In the genomic region with DNA sequence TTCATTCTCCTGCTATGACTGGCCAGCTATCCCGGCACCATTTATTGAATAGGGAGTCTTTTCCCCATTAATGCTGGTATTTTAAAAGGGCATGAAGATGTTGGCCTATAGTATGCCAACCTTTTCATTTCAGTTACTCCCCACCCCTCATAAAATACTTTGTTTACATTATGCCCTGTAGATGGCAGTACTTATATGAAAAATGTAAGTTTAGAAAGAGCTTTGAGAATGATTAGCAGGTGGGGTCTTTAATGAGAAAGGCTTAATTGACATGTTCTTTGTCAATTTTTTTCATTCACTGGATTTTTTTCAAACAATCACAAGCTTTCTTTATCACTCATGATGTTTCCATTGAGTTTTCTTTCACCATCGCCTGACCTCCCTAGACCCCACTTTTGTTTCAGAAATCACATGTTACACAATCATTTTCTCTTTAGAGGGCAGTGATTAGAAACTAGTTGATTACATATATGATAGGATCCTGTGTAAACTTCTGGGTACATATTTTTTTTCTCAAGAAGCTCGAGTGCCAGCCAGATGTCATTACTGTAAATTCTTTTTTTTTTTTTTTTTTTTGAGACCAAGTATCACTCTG, we compare ENCODE assay signal across 8 cellular contexts.
DNase-seq lines count a peak whose midpoint lies in the region; ATAC-seq and TF ChIP-seq lines count a peak whose summit lies in the region.

No MANE protein-coding gene starts in this region.

- H4K20me1 ChIP-seq in mammary epithelial cell (ENCODE audit: insufficient read depth, low read length), result no peaks in the 10 kb centered on the region

- ATAC-seq in activated CD8-positive, alpha-beta memory T cell treated with anti-CD3 and anti-CD28 coated beads, Interleukin-2, amount 10 ng/mL, durations not matched to agents 7 days and 5 days, result peak; percentile 57
- ATAC-seq in GM21717 (IDR thresholded peaks at IDR 0.05; ENCODE audit: unreplicated experiment) (no peak), HG03565 (IDR thresholded peaks at IDR 0.05; ENCODE audit: unreplicated experiment) (no peak)

- H3K27ac ChIP-seq in mammary epithelial cell (ENCODE audit: insufficient read depth, low read depth, low read length), result no peak overlapping the region

- no peak for DNase-seq in activated CD8-positive, alpha-beta memory T cell treated with anti-CD3 and anti-CD28 coated beads, Interleukin-2, amount 10 ng/mL, durations not matched to agents 7 days and 5 days
- DNase-seq in activated CD8-positive, alpha-beta memory T cell treated with anti-CD3 and anti-CD28 coated beads, Interleukin-2, amount 50 U/mL, for 48 hours, result no peak
- peak; percentile 34 for DNase-seq in NCI-H1694 (lab: John Stamatoyannopoulos, UW)
- DNase-seq in mammary epithelial cell, result no peak
- no peak for DNase-seq in retinal pigment epithelial cell (ENCODE audit: low read depth)
- DNase-seq in MV-4-11 (lab: John Stamatoyannopoulos, UW), result no peak

- H3K27me3 Mint-ChIP-seq in activated CD8-positive, alpha-beta memory T cell treated with anti-CD3 and anti-CD28 coated beads, Interleukin-2, amount 10 ng/mL, durations not matched to agents 7 days and 5 days, result no peaks in the 10 kb centered on the region

- WGBS in mammary epithelial cell (ENCODE audit: low coverage, missing lambda C conversion rate), result 89% methylated on average over 3 of the region's 3 CpGs

- in situ Hi-C loops in mammary epithelial cell (cut with MboI; ENCODE audit: low sequenced_read_pairs in 2 of 2), result no loop called here

- H3K4me1 Mint-ChIP-seq in activated CD8-positive, alpha-beta memory T cell treated with anti-CD3 and anti-CD28 coated beads, Interleukin-2, amount 10 ng/mL, durations not matched to agents 7 days and 5 days, result peaks cover 20% of the 10 kb centered on the region

- peak overlapping the region; percentile 39 for H3K27ac Mint-ChIP-seq in activated CD8-positive, alpha-beta memory T cell treated with anti-CD3 and anti-CD28 coated beads, Interleukin-2, amount 10 ng/mL, durations not matched to agents 7 days and 5 days

- H3K9me3 ChIP-seq in mammary epithelial cell (replicated peaks; ENCODE audit: insufficient read depth, low read length), result no peaks in the 10 kb centered on the region

- H3K36me3 Mint-ChIP-seq in activated CD8-positive, alpha-beta memory T cell treated with anti-CD3 and anti-CD28 coated beads, Interleukin-2, amount 10 ng/mL, durations not matched to agents 7 days and 5 days, result peaks cover 4% of the 10 kb centered on the region

- CTCF ChIA-PET in activated CD8-positive, alpha-beta memory T cell treated with anti-CD3 and anti-CD28 coated beads, Interleukin-2, amount 10 ng/mL, durations not matched to agents 7 days and 5 days (lab: Charles Lee), result interaction anchor here (0.6 to 6.0 kb wide), 31 partner anchors 9 to 507 kb away, joined by 3 to 80 read pairs (median 3); a partner anchor contains a TSS
- CTCF ChIA-PET in mammary epithelial cell (lab: Charles Lee; ENCODE audit: low non-redundant PET), result interaction anchor here (0.6 to 0.8 kb wide), 3 partner anchors 74 to 681 kb away, joined by 3 to 14 read pairs (median 10); no protein-coding TSS in a partner anchor

- TF ChIP-seq CTCF in mammary epithelial cell (conservative IDR thresholded peaks at IDR 0.05 in 1 of 2, IDR thresholded peaks at IDR 0.05 in 1 of 2; ENCODE audit: extremely low read depth in 1 of 2, insufficient read depth in 1 of 2, low read depth in 1 of 2, low read length in 2 of 2) (peak; percentile 12 to 34), retinal pigment epithelial cell (conservative IDR thresholded peaks at IDR 0.05; ENCODE audit: low read depth, low read length) (peak; percentile 36)

- H3K4me3 Mint-ChIP-seq in activated CD8-positive, alpha-beta memory T cell treated with anti-CD3 and anti-CD28 coated beads, Interleukin-2, amount 10 ng/mL, durations not matched to agents 7 days and 5 days, result no peak overlapping the region

- BruUV-seq in mammary epithelial cell (replicated peaks; lab: Mats Ljungman, UMichigan), result no TSS peak

- H3K4me2 ChIP-seq in mammary epithelial cell (ENCODE audit: insufficient read depth, low read depth, low read length), result no peak overlapping the region

- H3K27me3 ChIP-seq in mammary epithelial cell (ENCODE audit: insufficient read depth, low read length), result no peaks in the 10 kb centered on the region

- H3K79me2 ChIP-seq in mammary epithelial cell (ENCODE audit: insufficient read depth, low read length), result no peaks in the 10 kb centered on the region

- intact Hi-C loops in mammary epithelial cell (cut with micrococcal nuclease), result loop anchor here (1.0 kb wide), 2 partner anchors 178 to 184 kb away; no protein-coding TSS in a partner anchor

- no peak overlapping the region for H2AFZ ChIP-seq in mammary epithelial cell (ENCODE audit: low read depth, low read length)

- peaks cover 5% of the 10 kb centered on the region for H3K4me1 ChIP-seq in mammary epithelial cell (ENCODE audit: insufficient read depth, low read length)

- no peaks in the 10 kb centered on the region for H3K9me3 Mint-ChIP-seq in activated CD8-positive, alpha-beta memory T cell treated with anti-CD3 and anti-CD28 coated beads, Interleukin-2, amount 10 ng/mL, durations not matched to agents 7 days and 5 days (ENCODE audit: low read depth)

- H3K36me3 ChIP-seq in mammary epithelial cell (ENCODE audit: insufficient read depth, low read length), result no peaks in the 10 kb centered on the region

- H3K9ac ChIP-seq in mammary epithelial cell (ENCODE audit: insufficient read depth, low read length), result no peak overlapping the region

- H3K4me3 ChIP-seq in mammary epithelial cell (replicated peaks in 1 of 3; ENCODE audit: insufficient read depth in 1 of 3, low read depth in 2 of 3, low read length in 3 of 3), result no peak overlapping the region
- no peak overlapping the region for H3K4me3 ChIP-seq in retinal pigment epithelial cell (ENCODE audit: low read length)

- dilution Hi-C loops in mammary epithelial cell (cut with HindIII; ENCODE audit: low sequenced_read_pairs), result no loop called here
